ENCODE assay signal across 1 cellular context in the genomic region with DNA sequence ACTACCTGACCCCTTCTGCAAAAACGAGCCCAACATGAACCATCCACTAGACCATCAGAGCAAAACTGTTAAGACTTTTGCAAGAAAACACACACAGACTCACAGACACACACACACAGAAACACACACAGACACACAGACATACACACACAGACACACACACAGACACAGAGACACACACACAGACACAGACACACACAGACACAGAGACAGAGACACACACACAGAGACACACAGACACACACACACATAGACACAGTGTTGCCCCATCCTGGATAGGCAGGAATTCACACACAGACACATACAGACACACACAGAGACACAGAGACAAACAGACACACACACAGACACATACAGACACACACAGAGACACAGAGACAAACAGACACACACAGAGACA.
TF ChIP-seq lines count a peak whose summit lies in the region.

No MANE protein-coding gene starts in this region.

TF ChIP-seq in IMR-90, 13 proteins besides CTCF, POLR2A, EP300 and RAD21 (continued from another document):
- TF ChIP-seq USF2 (IDR thresholded peaks at IDR 0.05; ENCODE audit: low read depth, low read length) (no peak), CHD1 (IDR thresholded peaks at IDR 0.05; ENCODE audit: low read depth, low read length) (no peak), CEBPB (IDR thresholded peaks at IDR 0.05; ENCODE audit: low read depth, low read length) (no peak), FOS (IDR thresholded peaks at IDR 0.05; ENCODE audit: low read depth, low read length) (no peak), MXI1 (IDR thresholded peaks at IDR 0.05; ENCODE audit: borderline replicate concordance, low read depth, low read length) (no peak), SMC3 (IDR thresholded peaks at IDR 0.05; ENCODE audit: low read depth, low read length) (no peak), MAFK (IDR thresholded peaks at IDR 0.05; ENCODE audit: low read depth, low read length) (no peak)
